Comparison of ENCODE assay signal across 8 cellular contexts in the genomic region with DNA sequence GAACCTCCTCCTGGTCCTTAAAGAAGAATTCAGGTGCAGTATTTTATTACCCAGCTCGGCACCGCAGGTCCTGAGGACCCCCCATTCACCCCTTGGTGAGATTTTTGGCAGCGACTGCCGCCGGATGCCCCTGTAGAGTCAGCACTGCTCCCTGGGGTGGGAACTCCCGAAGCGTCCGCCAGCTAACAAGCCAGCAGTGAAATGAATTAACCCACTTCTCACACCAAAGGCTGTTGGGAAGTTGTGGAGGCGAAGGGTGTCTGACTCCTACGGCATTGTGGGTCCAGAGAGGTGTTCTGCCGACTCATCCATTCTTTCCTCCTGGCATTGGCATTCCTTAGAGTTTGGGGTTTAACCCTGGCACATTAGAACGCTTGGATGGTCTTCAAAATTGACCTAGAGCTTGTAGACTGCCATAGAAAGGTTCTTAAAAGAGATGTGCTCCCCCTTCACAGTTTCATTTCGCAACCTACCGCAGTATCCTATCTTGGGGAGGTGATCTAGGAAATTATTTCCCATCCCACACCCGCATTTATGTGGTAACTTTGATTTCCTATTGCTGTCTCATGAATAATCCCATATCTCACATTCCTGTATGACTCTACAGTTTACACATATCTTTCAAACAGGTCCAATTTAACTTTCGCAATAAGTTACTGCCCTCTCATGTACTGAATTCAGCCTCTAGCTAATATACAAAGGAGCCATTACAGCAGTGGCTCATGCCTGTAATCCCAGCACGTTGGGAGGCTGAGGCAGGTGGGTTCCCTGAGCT. TPM values are rescaled to one million over a fixed set of nuclear protein-coding genes. Genes with fewer than 3 reads are reported as not detected.
DNase-seq lines count a peak whose midpoint lies in the region; ATAC-seq and TF ChIP-seq lines count a peak whose summit lies in the region.

No MANE protein-coding gene starts in this region.

- TF ChIP-seq CTCF in AG09319 (IDR thresholded peaks at IDR 0.05; ENCODE audit: low read depth, low read length): no peak
- no peak for TF ChIP-seq CTCF in cardiac fibroblast (IDR thresholded peaks at IDR 0.05; ENCODE audit: low read depth, low read length)
- TF ChIP-seq CTCF in GM13976 (IDR thresholded peaks at IDR 0.05; ENCODE audit: borderline replicate concordance, control extremely low read depth, extremely low read depth, insufficient read depth, missing control alignments): no peak

- peaks cover 26% of the 10 kb centered on the region for H3K27me3 ChIP-seq in HUES6 (ENCODE audit: control insufficient read depth, insufficient read depth, low read length)

- in situ Hi-C loops in GM13976 (cut with MboI; ENCODE audit: low sequenced_read_pairs, unreplicated experiment): no loop called here

- peak overlapping the region; percentile 31 for H3K4me3 ChIP-seq in HUES6 (ENCODE audit: low read depth, low read length)
- H3K4me3 ChIP-seq in cardiac fibroblast (replicated peaks in 1 of 2; ENCODE audit: low read depth in 2 of 2, low read length in 2 of 2): peak overlapping the region in 1 of 2 donors; percentile 20

- H3K9me3 ChIP-seq in HUES6 (ENCODE audit: control insufficient read depth, insufficient read depth, low read depth, low read length): peaks cover 22% of the 10 kb centered on the region

- no peak overlapping the region for H3K27ac ChIP-seq in HUES6 (ENCODE audit: low read depth, low read length)

- peak; percentile 76 for DNase-seq in AG09319 (ENCODE audit: extremely low read depth, low read depth)
- DNase-seq in cardiac fibroblast (ENCODE audit: low read depth in 2 of 2): peak; percentile 85 to 95
- DNase-seq in myocyte (ENCODE audit: low read depth): peak; percentile 13
- DNase-seq in GM13976 (ENCODE audit: low spot score): no peak
- no peak for DNase-seq in left lobe of liver (ENCODE audit: low spot score)
- DNase-seq in stimulated activated CD4-positive, alpha-beta T cell treated with anti-CD3 and anti-CD28 coated beads, Interleukin-4, amount 100 ng/mL, for 24 hours: no peak

- no peaks in the 10 kb centered on the region for H3K36me3 ChIP-seq in HUES6 (ENCODE audit: control insufficient read depth, insufficient read depth, low read length)

- ATAC-seq in GM18517 (IDR thresholded peaks at IDR 0.05; ENCODE audit: unreplicated experiment) (no peak), left lobe of liver (no peak)

- H3K9ac ChIP-seq in HUES6 (ENCODE audit: low read length): no peak overlapping the region

- H3K4me1 ChIP-seq in HUES6 (ENCODE audit: control insufficient read depth, insufficient read depth, low read length): peaks cover 7% of the 10 kb centered on the region

RNA-seq across cellular contexts. Expression of a gene that starts 0.9 kb away (rescaled TPM):
- total RNA-seq in myocyte (13.2 and 14.3 TPM in 2 replicates), left lobe of liver (1.6 TPM)
- 9.3 TPM for polyA plus RNA-seq in myocyte (2012)

RNA-seq across cellular contexts. Expression of a gene that starts 39.3 kb away (rescaled TPM):
- total RNA-seq in myocyte (143 and 159 TPM in 2 replicates), left lobe of liver (12.9 TPM)
- 46.0 TPM for polyA plus RNA-seq in myocyte (2012)

Comparison
In these comparisons a context has a peak if more than half of its experiments do, and no peak if none do; other contexts are left out.
1. DNase-seq: peak in AG09319 (single experiment), cardiac fibroblast (2 of 2) and myocyte (single experiment); none in GM13976 (single experiment), left lobe of liver (single experiment) and stimulated activated CD4-positive, alpha-beta T cell treated with anti-CD3 and anti-CD28 coated beads, Interleukin-4, amount 100 ng/mL, for 24 hours (single experiment).
2. RNA of a gene that starts 39.3 kb away (total RNA-seq): 143 to 159 TPM in myocyte; 12.9 TPM in left lobe of liver (single experiment); every median in the first group is over 10 times any median in the second.